ENCODE assay signal across 34 cellular contexts in the genomic region with DNA sequence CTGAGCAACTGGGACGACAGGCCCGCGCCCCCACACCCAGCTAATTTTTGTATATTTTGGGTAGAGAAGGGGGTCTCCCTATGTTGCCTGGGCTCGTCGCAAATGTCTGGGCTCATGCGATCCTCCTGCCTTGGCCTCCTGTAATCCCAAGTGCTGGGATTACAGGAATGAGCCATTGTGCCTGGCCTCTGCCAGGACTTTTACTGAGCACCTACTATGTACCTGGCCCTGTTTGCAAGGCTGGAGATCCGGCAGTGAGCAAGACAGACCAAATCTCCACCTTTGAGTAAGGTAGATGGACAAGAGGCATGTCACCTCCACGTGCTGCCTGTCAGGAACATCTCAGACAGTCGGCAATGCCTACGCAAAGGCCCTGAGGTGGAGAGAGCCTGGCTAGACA.
"Had no signal": no experiment of that assay in that cellular context is flagged by ENCODE, and none has a peak within 500 bp of the region (broad histone marks: within the 10 kb centered on the region; RNA-seq: fewer than 3 reads in every experiment).

No MANE protein-coding gene starts in this region.

- H3K9me3 Mint-ChIP-seq: activated CD4-positive, alpha-beta T cell treated with anti-CD3 and anti-CD28 coated beads, Interleukin-2, amount 10 ng/mL, durations not matched to agents 7 days and 5 days; activated naive CD8-positive, alpha-beta T cell treated with anti-CD3 and anti-CD28 coated beads, Interleukin-2, amount 10 ng/mL, durations not matched to agents 7 days and 5 days; activated T-cell treated with anti-CD3 and anti-CD28 coated beads, Interleukin-2, amount 50 U/mL, for 4 hours; central memory CD8-positive, alpha-beta T cell had no signal

- H3K4me3 Mint-ChIP-seq: activated CD4-positive, alpha-beta T cell treated with anti-CD3 and anti-CD28 coated beads, Interleukin-2, amount 10 ng/mL, durations not matched to agents 7 days and 5 days; activated CD8-positive, alpha-beta T cell treated with anti-CD3 and anti-CD28 coated beads, Interleukin-2, amount 10 ng/mL, durations not matched to agents 7 days and 5 days; activated naive CD8-positive, alpha-beta T cell treated with anti-CD3 and anti-CD28 coated beads, Interleukin-2, amount 10 ng/mL, durations not matched to agents 7 days and 5 days; activated T-cell treated with anti-CD3 and anti-CD28 coated beads, Interleukin-2, amount 50 U/mL, for 4 hours; central memory CD8-positive, alpha-beta T cell had no signal

- DNase-seq: activated CD4-positive, alpha-beta T cell treated with anti-CD3 and anti-CD28 coated beads, Interleukin-2, amount 10 ng/mL, durations not matched to agents 7 days and 5 days; activated CD4-positive, alpha-beta T cell treated with anti-CD3 and anti-CD28 coated beads, Interleukin-2, amount 50 U/mL, for 48 hours; activated CD8-positive, alpha-beta T cell treated with anti-CD3 and anti-CD28 coated beads, Interleukin-2, amount 10 ng/mL, durations not matched to agents 7 days and 5 days; activated effector memory CD4-positive, alpha-beta T cell treated with Interleukin-2 at 50 U/mL for 16 hours; activated naive CD4-positive, alpha-beta T cell treated with anti-CD3 and anti-CD28 coated beads, Interleukin-2, amount 50 U/mL, for 16 hours; activated naive CD8-positive, alpha-beta T cell treated with anti-CD3 and anti-CD28 coated beads, Interleukin-2, amount 10 ng/mL, durations not matched to agents 7 days and 5 days; activated T-cell treated with anti-CD3 and anti-CD28 coated beads, Interleukin-2, amount 50 U/mL, for 4 hours; amygdala; Kasumi-1; KG1; MG63; NCI-H1048; NCI-H1105 treated with DMSO at 0.1 percent for 48 hours; NCI-H1436; NCI-H187; NCI-H2029 treated with DMSO at 0.1 percent for 48 hours; NCI-H2107; NCI-H2171; NCI-H510A; NCI-H526; NCI-H748 treated with DMSO at 0.1 percent for 48 hours; NK-92 treated with Interleukin-12 subunit alpha and Interleukin-12 subunit beta, amount 100 ng/mL, for 24 hours; PC-3; Peyer's patch; RPMI8226; SIG-M5; SW 1271; T-helper 1 cell; T1000; WERI-Rb-1 had no signal

- H3K27me3 ChIP-seq: ascending aorta, cardiac muscle cell, MG63, Peyer's patch had no signal

- ATAC-seq: activated CD8-positive, alpha-beta T cell treated with anti-CD3 and anti-CD28 coated beads, Interleukin-2, amount 10 ng/mL, durations not matched to agents 7 days and 5 days; activated T-cell treated with anti-CD3 and anti-CD28 coated beads, Interleukin-2, amount 50 U/mL, for 4 hours; PC-3; Right ventricle myocardium inferior had no signal

- H3K4me3 ChIP-seq: ascending aorta, cardiac muscle cell, MG63, Peyer's patch had no signal

- H3K27me3 Mint-ChIP-seq: activated CD4-positive, alpha-beta T cell treated with anti-CD3 and anti-CD28 coated beads, Interleukin-2, amount 10 ng/mL, durations not matched to agents 7 days and 5 days; activated naive CD8-positive, alpha-beta T cell treated with anti-CD3 and anti-CD28 coated beads, Interleukin-2, amount 10 ng/mL, durations not matched to agents 7 days and 5 days; central memory CD8-positive, alpha-beta T cell had no signal

- H3K4me1 ChIP-seq: ascending aorta, Peyer's patch had no signal

- H3K27ac Mint-ChIP-seq: activated CD4-positive, alpha-beta T cell treated with anti-CD3 and anti-CD28 coated beads, Interleukin-2, amount 10 ng/mL, durations not matched to agents 7 days and 5 days; activated CD8-positive, alpha-beta T cell treated with anti-CD3 and anti-CD28 coated beads, Interleukin-2, amount 10 ng/mL, durations not matched to agents 7 days and 5 days; activated naive CD8-positive, alpha-beta T cell treated with anti-CD3 and anti-CD28 coated beads, Interleukin-2, amount 10 ng/mL, durations not matched to agents 7 days and 5 days had no signal

- H3K9me3 ChIP-seq: ascending aorta, MG63, Peyer's patch had no signal

- H3K27ac ChIP-seq: ascending aorta, cardiac muscle cell, Peyer's patch, WERI-Rb-1 had no signal
